ENCODE assay signal across 11 cellular contexts in the genomic region with DNA sequence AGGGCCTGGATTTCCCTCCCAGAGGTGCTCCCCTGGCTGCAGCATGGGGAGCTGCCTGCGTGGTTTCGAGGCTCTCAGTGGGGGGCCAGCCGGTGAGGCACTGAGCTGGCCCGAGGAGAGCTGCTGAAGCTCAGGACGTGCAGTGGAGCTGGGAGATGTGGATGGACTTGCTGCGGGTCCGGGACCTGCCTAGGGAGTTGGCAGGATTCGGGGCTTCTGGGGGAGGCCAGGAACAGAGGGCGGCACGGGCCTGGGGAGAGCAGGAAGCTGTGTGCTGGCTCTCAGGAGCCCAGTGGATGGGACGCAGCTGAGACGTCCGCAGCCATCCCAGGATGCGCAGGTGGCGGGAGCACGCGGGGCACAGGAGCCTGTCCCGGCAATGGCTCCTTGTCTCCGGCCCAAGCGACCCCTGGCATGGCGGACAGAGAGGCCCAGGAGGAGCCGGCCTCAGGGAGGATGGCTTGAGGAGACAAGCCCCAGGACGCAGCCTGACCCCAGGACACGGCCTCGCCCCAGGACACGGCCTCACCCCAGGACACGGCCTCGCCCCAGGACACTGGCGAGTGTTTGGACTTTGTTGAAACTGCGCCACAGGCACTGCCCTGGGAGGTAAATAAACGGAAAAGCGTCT.
DNase-seq lines count a peak whose midpoint lies in the region; ATAC-seq and TF ChIP-seq lines count a peak whose summit lies in the region.
"Had no signal": no experiment of that assay in that cellular context is flagged by ENCODE, and none has a peak within 500 bp of the region (broad histone marks: within the 10 kb centered on the region; RNA-seq: fewer than 3 reads in every experiment).

No MANE protein-coding gene starts in this region.

- H3K27ac Mint-ChIP-seq in activated CD8-positive, alpha-beta memory T cell treated with anti-CD3 and anti-CD28 coated beads, Interleukin-2, amount 10 ng/mL, durations not matched to agents 7 days and 5 days: no peak overlapping the region

- peaks cover 16% of the 10 kb centered on the region for H3K4me1 ChIP-seq in body of pancreas

- no peaks in the 10 kb centered on the region for H3K27me3 Mint-ChIP-seq in activated CD8-positive, alpha-beta memory T cell treated with anti-CD3 and anti-CD28 coated beads, Interleukin-2, amount 10 ng/mL, durations not matched to agents 7 days and 5 days

- peak; percentile 19 for DNase-seq in activated CD8-positive, alpha-beta memory T cell treated with anti-CD3 and anti-CD28 coated beads, Interleukin-2, amount 10 ng/mL, durations not matched to agents 7 days and 5 days
- no peak for DNase-seq in activated CD8-positive, alpha-beta memory T cell treated with anti-CD3 and anti-CD28 coated beads for 24 hours
- peak; percentile 85 for DNase-seq in H7
- DNase-seq in body of pancreas: peak in 3 of 4 donors; percentile 4 to 8 (median 7)
- DNase-seq in posterior vena cava (ENCODE audit: low spot score): peak; percentile 54
- no peak for DNase-seq in NCI-H187 (lab: John Stamatoyannopoulos, UW)
- DNase-seq: caudate nucleus had no signal

- H3K9me3 Mint-ChIP-seq in activated CD8-positive, alpha-beta memory T cell treated with anti-CD3 and anti-CD28 coated beads, Interleukin-2, amount 10 ng/mL, durations not matched to agents 7 days and 5 days (ENCODE audit: low read depth): no peaks in the 10 kb centered on the region

- 82 to 94% methylated on average over 22 to 32 of the region's 32 CpGs for WGBS in body of pancreas, 2 donors

- H3K4me1 Mint-ChIP-seq in activated CD8-positive, alpha-beta memory T cell treated with anti-CD3 and anti-CD28 coated beads, Interleukin-2, amount 10 ng/mL, durations not matched to agents 7 days and 5 days: peaks cover 2% of the 10 kb centered on the region

- no peak for TF ChIP-seq POLR2A in body of pancreas (IDR thresholded peaks at IDR 0.05)

- H3K9me3 ChIP-seq in body of pancreas: no peaks in the 10 kb centered on the region

- CTCF ChIA-PET in activated CD8-positive, alpha-beta memory T cell treated with anti-CD3 and anti-CD28 coated beads, Interleukin-2, amount 10 ng/mL, durations not matched to agents 7 days and 5 days (lab: Charles Lee): no interaction called here

- no peak overlapping the region for H3K4me3 Mint-ChIP-seq in activated CD8-positive, alpha-beta memory T cell treated with anti-CD3 and anti-CD28 coated beads, Interleukin-2, amount 10 ng/mL, durations not matched to agents 7 days and 5 days

- no peak overlapping the region for H3K4me3 ChIP-seq in H7 (ENCODE audit: insufficient read depth, low read depth, low read length)
- no peak overlapping the region for H3K4me3 ChIP-seq in body of pancreas

- TF ChIP-seq CTCF in body of pancreas (IDR thresholded peaks at IDR 0.05): no peak

- intact Hi-C loops in body of pancreas (cut with DNase I): no loop called here
- intact Hi-C loops in posterior vena cava (cut with DNase I): no loop called here

- no peak overlapping the region for H3K27ac ChIP-seq in body of pancreas
- H3K27ac ChIP-seq: epithelial cell of prostate, VCaP had no signal

- H3K36me3 ChIP-seq in H7 (replicated peaks; ENCODE audit: control insufficient read depth, insufficient read depth, low read length): no peaks in the 10 kb centered on the region
- H3K36me3 ChIP-seq in body of pancreas (replicated peaks in 1 of 2; ENCODE audit: insufficient read depth in 1 of 2, low read depth in 2 of 2): no peaks in the 10 kb centered on the region

- no peaks in the 10 kb centered on the region for H3K27me3 ChIP-seq in H7 (ENCODE audit: control insufficient read depth, insufficient read depth, low read length)
- no peaks in the 10 kb centered on the region for H3K27me3 ChIP-seq in body of pancreas

- H3K36me3 Mint-ChIP-seq in activated CD8-positive, alpha-beta memory T cell treated with anti-CD3 and anti-CD28 coated beads, Interleukin-2, amount 10 ng/mL, durations not matched to agents 7 days and 5 days: no peaks in the 10 kb centered on the region

- ATAC-seq in activated CD8-positive, alpha-beta memory T cell treated with anti-CD3 and anti-CD28 coated beads, Interleukin-2, amount 10 ng/mL, durations not matched to agents 7 days and 5 days: no peak
- ATAC-seq in body of pancreas (no peak), GM21717 (IDR thresholded peaks at IDR 0.05; ENCODE audit: unreplicated experiment) (no peak), HG03095 (IDR thresholded peaks at IDR 0.05; ENCODE audit: unreplicated experiment) (no peak)

Comparison
In these comparisons a context has a peak if more than half of its experiments do, and no peak if none do; other contexts are left out.
1. DNase-seq: peak in activated CD8-positive, alpha-beta memory T cell treated with anti-CD3 and anti-CD28 coated beads, Interleukin-2, amount 10 ng/mL, durations not matched to agents 7 days and 5 days (single experiment), H7 (single experiment), body of pancreas (3 of 4) and posterior vena cava (single experiment); none in activated CD8-positive, alpha-beta memory T cell treated with anti-CD3 and anti-CD28 coated beads for 24 hours (single experiment) and NCI-H187 (0 of 2).